In the genomic region with DNA sequence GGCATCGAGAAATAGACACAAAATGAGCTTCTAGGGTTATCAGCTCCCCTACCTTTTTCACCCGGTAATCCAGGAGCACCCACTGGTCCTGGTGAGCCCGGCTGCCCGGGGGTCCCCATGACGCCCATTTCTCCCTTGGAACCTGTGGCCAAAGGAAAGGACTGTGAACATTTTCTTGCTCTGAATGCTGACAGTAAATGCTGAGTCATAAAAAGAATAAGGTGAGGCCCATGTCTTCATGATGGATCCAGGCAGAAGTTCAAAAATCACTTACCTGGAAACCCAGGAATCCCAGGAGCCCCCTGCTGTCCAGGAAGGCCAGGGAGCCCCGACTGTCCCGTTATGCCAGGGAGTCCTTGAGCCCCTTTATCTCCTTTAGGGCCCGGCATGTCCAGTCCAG, we compare ENCODE assay signal across 1 cellular context.
TF ChIP-seq lines count a peak whose summit lies in the region.

No MANE protein-coding gene starts in this region.

TF ChIP-seq in HepG2, 621 proteins besides CTCF, POLR2A, EP300 and RAD21 (continued from another document):
- no peak for TF ChIP-seq ZNF775 (CRISPR knock-in tag; IDR thresholded peaks at IDR 0.05; ENCODE audit: borderline replicate concordance)
- TF ChIP-seq, protein P1, sequence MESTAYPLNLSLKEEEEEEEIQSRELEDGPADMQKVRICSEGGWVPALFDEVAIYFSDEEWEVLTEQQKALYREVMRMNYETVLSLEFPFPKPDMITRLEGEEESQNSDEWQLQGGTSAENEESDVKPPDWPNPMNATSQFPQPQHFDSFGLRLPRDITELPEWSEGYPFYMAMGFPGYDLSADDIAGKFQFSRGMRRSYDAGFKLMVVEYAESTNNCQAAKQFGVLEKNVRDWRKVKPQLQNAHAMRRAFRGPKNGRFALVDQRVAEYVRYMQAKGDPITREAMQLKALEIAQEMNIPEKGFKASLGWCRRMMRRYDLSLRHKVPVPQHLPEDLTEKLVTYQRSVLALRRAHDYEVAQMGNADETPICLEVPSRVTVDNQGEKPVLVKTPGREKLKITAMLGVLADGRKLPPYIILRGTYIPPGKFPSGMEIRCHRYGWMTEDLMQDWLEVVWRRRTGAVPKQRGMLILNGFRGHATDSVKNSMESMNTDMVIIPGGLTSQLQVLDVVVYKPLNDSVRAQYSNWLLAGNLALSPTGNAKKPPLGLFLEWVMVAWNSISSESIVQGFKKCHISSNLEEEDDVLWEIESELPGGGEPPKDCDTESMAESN (CRISPR knock-in tag; conservative IDR thresholded peaks at IDR 0.05): no peak
- no peak for TF ChIP-seq ELF4 (CRISPR knock-in tag; IDR thresholded peaks at IDR 0.05; ENCODE audit: borderline replicate concordance)
- peak; percentile 72 for TF ChIP-seq NFE2L2 (IDR thresholded peaks at IDR 0.05; ENCODE audit: low read length)
- TF ChIP-seq, protein P2, sequence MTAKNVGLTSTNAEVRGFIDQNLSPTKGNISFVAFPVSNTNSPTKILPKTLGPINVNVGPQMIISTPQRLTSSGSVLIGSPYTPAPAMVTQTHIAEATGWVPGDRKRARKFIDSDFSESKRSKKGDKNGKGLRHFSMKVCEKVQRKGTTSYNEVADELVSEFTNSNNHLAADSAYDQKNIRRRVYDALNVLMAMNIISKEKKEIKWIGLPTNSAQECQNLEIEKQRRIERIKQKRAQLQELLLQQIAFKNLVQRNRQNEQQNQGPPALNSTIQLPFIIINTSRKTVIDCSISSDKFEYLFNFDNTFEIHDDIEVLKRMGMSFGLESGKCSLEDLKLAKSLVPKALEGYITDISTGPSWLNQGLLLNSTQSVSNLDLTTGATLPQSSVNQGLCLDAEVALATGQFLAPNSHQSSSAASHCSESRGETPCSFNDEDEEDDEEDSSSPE (CRISPR knock-in tag; IDR thresholded peaks at IDR 0.05): no peak
- TF ChIP-seq XBP1 (CRISPR knock-in tag; IDR thresholded peaks at IDR 0.05): no peak
- TF ChIP-seq ZNF577 (CRISPR knock-in tag; IDR thresholded peaks at IDR 0.05; ENCODE audit: borderline replicate concordance, low read depth): no peak
